ENCODE assay signal across 8 cellular contexts in genomic region chr1:183841950-183842816, GRCh38. TPM values are rescaled to one million over a fixed set of nuclear protein-coding genes. Genes with fewer than 3 reads are reported as not detected.
DNase-seq lines count a peak whose midpoint lies in the region; ATAC-seq, FAIRE-seq and TF ChIP-seq lines count a peak whose summit lies in the region.

No MANE protein-coding gene starts in this region.

- POLR2A ChIA-PET in A549 (lab: Yijun Ruan, JAX) = no interaction called here

- H2AFZ ChIP-seq in OCI-LY1 (ENCODE audit: low read length) = no peak overlapping the region
- no peak overlapping the region for H2AFZ ChIP-seq in GM23338

- ATAC-seq in A549 (no peak), HG02938 (IDR thresholded peaks at IDR 0.05; ENCODE audit: unreplicated experiment) (peak; percentile 90), mucosa of descending colon (peak; percentile 71), GM23338 (no peak)

- H3K27me3 ChIP-seq in OCI-LY1 (ENCODE audit: insufficient read depth, low read length) = no peaks in the 10 kb centered on the region
- no peaks in the 10 kb centered on the region for H3K27me3 ChIP-seq in GM23338 (ENCODE audit: insufficient read depth)

- H3K4me2 ChIP-seq in A549 = peak overlapping the region; percentile 17; the same call in 2 of the 3 replicates
- H3K4me2 ChIP-seq in OCI-LY1 (ENCODE audit: low read length) = 0 out of 2 replicates have a peak overlapping the region, but pooled peaks have one; percentile 4
- no peak overlapping the region for H3K4me2 ChIP-seq in GM23338

- no peak for TF ChIP-seq RAD21 in A549 (conservative IDR thresholded peaks at IDR 0.05 in 1 of 2, IDR thresholded peaks at IDR 0.05 in 1 of 2)

- FAIRE-seq in A549 (lab: Jason Lieb, UNC) (no peak), GM18507 (lab: Jason Lieb, UNC) (peak; percentile 97)

- no peak for TF ChIP-seq EP300 in A549 (IDR thresholded peaks at IDR 0.05)

- H3K4me1 ChIP-seq in A549 (peaks cover 27% of the 10 kb centered on the region), OCI-LY1 (ENCODE audit: insufficient read depth, low read length, severe bottlenecking) (peaks cover 14% of the 10 kb centered on the region), mucosa of descending colon (ENCODE audit: low read depth) (no peaks in the 10 kb centered on the region), GM23338 (ENCODE audit: insufficient read depth) (no peaks in the 10 kb centered on the region)

- intact Hi-C loops in mucosa of descending colon (cut with DNase I, micrococcal nuclease) = no loop called here

- H3K36me3 ChIP-seq in OCI-LY1 (ENCODE audit: insufficient read depth, low read length) = no peaks in the 10 kb centered on the region
- H3K36me3 ChIP-seq in mucosa of descending colon (ENCODE audit: low read depth) = no peaks in the 10 kb centered on the region
- H3K36me3 ChIP-seq in GM23338 (ENCODE audit: insufficient read depth) = no peaks in the 10 kb centered on the region

- no peak for DNase-seq in A549 (ENCODE audit: low read depth in 1 of 2, low spot score in 1 of 2)
- peak; percentile 50 for DNase-seq in GM18507 (ENCODE audit: extremely low spot score, insufficient read length, low read depth)
- DNase-seq in chondrocyte (ENCODE audit: low spot score) = no peak
- peak in 1 of 3 donors; percentile 29 for DNase-seq in mucosa of descending colon
- DNase-seq in NCI-H146 treated with DMSO at 0.1 percent for 48 hours (lab: John Stamatoyannopoulos, UW; ENCODE audit: unreplicated experiment) = no peak
- DNase-seq in GM23338 (ENCODE audit: low spot score) = no peak

- H3K4me3 Mint-ChIP-seq in chondrocyte (ENCODE audit: unreplicated experiment) (peak overlapping the region; percentile 54), GM23338 (no peak overlapping the region)

- H3K27me3 Mint-ChIP-seq in chondrocyte (ENCODE audit: low read depth) (no peaks in the 10 kb centered on the region), GM23338 (ENCODE audit: insufficient read depth, low read depth, poor library complexity) (peaks cover 2% of the 10 kb centered on the region)

- H3K27ac Mint-ChIP-seq in chondrocyte (ENCODE audit: unreplicated experiment) (peak overlapping the region; percentile 97), GM23338 (no peak overlapping the region)

- H3K9me2 ChIP-seq in OCI-LY1 (ENCODE audit: low read depth, low read length) (no peaks in the 10 kb centered on the region), GM23338 (ENCODE audit: insufficient read depth) (no peaks in the 10 kb centered on the region)

- peaks cover 6% of the 10 kb centered on the region for H3K36me3 Mint-ChIP-seq in chondrocyte (ENCODE audit: low read depth)
- no peaks in the 10 kb centered on the region for H3K36me3 Mint-ChIP-seq in GM23338 (ENCODE audit: low read depth)

- no peaks in the 10 kb centered on the region for H3F3A ChIP-seq in OCI-LY1 (ENCODE audit: insufficient read depth, low read length)
- H3F3A ChIP-seq in GM23338 (replicated peaks; ENCODE audit: low read depth) = no peaks in the 10 kb centered on the region

- H3K4me3 ChIP-seq in A549 = no peak overlapping the region
- no peak overlapping the region for H3K4me3 ChIP-seq in OCI-LY1 (ENCODE audit: low read depth, low read length, poor library complexity, severe bottlenecking)
- no peak overlapping the region for H3K4me3 ChIP-seq in mucosa of descending colon
- no peak overlapping the region for H3K4me3 ChIP-seq in GM23338

- peaks cover 66% of the 10 kb centered on the region for H3K4me1 Mint-ChIP-seq in chondrocyte (ENCODE audit: low read depth)
- peaks cover 3% of the 10 kb centered on the region; the same call in 2 of the 3 replicates for H3K4me1 Mint-ChIP-seq in GM23338

- no peak for TF ChIP-seq POLR2A in A549 (IDR thresholded peaks at IDR 0.05; ENCODE audit: low read length)

- TF ChIP-seq CTCF in A549 (IDR thresholded peaks at IDR 0.05) (no peak), OCI-LY1 (IDR thresholded peaks at IDR 0.05; ENCODE audit: low read length) (no peak), chondrocyte (IDR thresholded peaks at IDR 0.05) (no peak), mucosa of descending colon (IDR thresholded peaks at IDR 0.05) (no peak), GM23338 (conservative IDR thresholded peaks at IDR 0.05; ENCODE audit: low read depth in 2 of 2) (no peak)

- H3K27ac ChIP-seq in A549 (no peak overlapping the region), OCI-LY1 (ENCODE audit: low read depth, low read length, poor library complexity, severe bottlenecking) (no peak overlapping the region), GM23338 (ENCODE audit: low read depth) (no peak overlapping the region)

- H3K9me3 Mint-ChIP-seq in chondrocyte (ENCODE audit: low read depth) (no peaks in the 10 kb centered on the region), GM23338 (no peaks in the 10 kb centered on the region)

- H3K9ac ChIP-seq in OCI-LY1 (ENCODE audit: low read length) = no peak overlapping the region

- 60% methylated on average over 10 of the region's 10 CpGs for WGBS in A549 (ENCODE audit: missing lambda C conversion rate)

- no peaks in the 10 kb centered on the region for H3K9me3 ChIP-seq in A549
- no peaks in the 10 kb centered on the region for H3K9me3 ChIP-seq in OCI-LY1 (ENCODE audit: low read length)
- no peaks in the 10 kb centered on the region for H3K9me3 ChIP-seq in mucosa of descending colon

- CTCF ChIA-PET in A549 (lab: Yijun Ruan, JAX) = interaction anchor here (1.7 kb wide), 1 partner anchor 187 kb away, joined by 5 read pairs; no protein-coding TSS in a partner anchor

- no peaks in the 10 kb centered on the region for H4K20me1 ChIP-seq in OCI-LY1 (ENCODE audit: insufficient read depth, low read length)
- no peaks in the 10 kb centered on the region for H4K20me1 ChIP-seq in GM23338 (replicated peaks; ENCODE audit: insufficient read depth)

- no peaks in the 10 kb centered on the region for H3K79me2 ChIP-seq in OCI-LY1 (ENCODE audit: insufficient read depth, low read length)
- H3K79me2 ChIP-seq in GM23338 (replicated peaks; ENCODE audit: insufficient read depth) = no peaks in the 10 kb centered on the region

TF ChIP-seq in A549, 52 proteins besides CTCF, POLR2A, EP300 and RAD21:
- no peak for TF ChIP-seq EHF (CRISPR knock-in tag; IDR thresholded peaks at IDR 0.05)

TF ChIP-seq in GM23338, 12 proteins besides CTCF, POLR2A, EP300 and RAD21 (continues in another document):
- TF ChIP-seq EZH2 (IDR thresholded peaks at IDR 0.05; ENCODE audit: low read depth, unreplicated experiment) (no peak), EZH2phosphoT487 (IDR thresholded peaks at IDR 0.05; ENCODE audit: unreplicated experiment) (no peak), POLR2AphosphoS5 (IDR thresholded peaks at IDR 0.05; ENCODE audit: low read depth) (no peak)

RNA-seq across cellular contexts. Expression of gene RGL1, which starts 37.3 kb away (rescaled TPM):
- polyA plus RNA-seq in A549 (2011; rRNA removed) (3.8 and 4.5 TPM in 2 replicates), A549 (2017; fragmentation: RNase III; extraction: RNeasy Plus Mini Kit Qiagen cat#74134 plus additional on column Dnase treatment) (0.98 to 1.5 TPM (median 1.0 TPM) in 3 replicates), GM23338 (2016; fragmentation: Nextera tagmentation; extraction: Ambion mirVana) (0.91 and 1.0 TPM in 2 replicates)
- 0.78 and 1.0 TPM in 2 replicates for polyA plus RNA-seq in A549 (2012; cell fraction: cytosol; rRNA removed)
- polyA plus RNA-seq in A549 (2012; cell fraction: nucleus; rRNA removed) = 0.62 and 0.82 TPM in 2 replicates
- polyA minus RNA-seq in A549 (2011; rRNA and poly(A)+ RNA removed) = 3.5 and 4.1 TPM in 2 replicates
- total RNA-seq in chondrocyte (20.9 to 37.9 TPM (median 21.1 TPM) in 3 replicates), mucosa of descending colon (10 to 100 TPM in 2 of 3 donors, 1 to 10 TPM in 1; 6.2 to 29.8 (median 15.9) TPM)
- 2.1 and 2.6 TPM in 2 replicates for total RNA-seq in GM23338 (2014; rRNA removed; shearing (Covaris generic))

Comparison
In these comparisons a context has a peak if more than half of its experiments do, and no peak if none do; other contexts are left out.
1. ATAC-seq: peak in HG02938 (single experiment) and mucosa of descending colon (single experiment); none in A549 (0 of 2) and GM23338 (single experiment).